In genomic region chr6:106970769-106971168, GRCh38 we compare ENCODE assay signal across 7 cellular contexts. TPM values are rescaled to one million over a fixed set of nuclear protein-coding genes. Genes with fewer than 3 reads are reported as not detected.
DNase-seq lines count a peak whose midpoint lies in the region; ATAC-seq and TF ChIP-seq lines count a peak whose summit lies in the region.
"Not testable (repeated sequence)": the region's sequence is repeated elsewhere in the genome, so short reads cannot be mapped to it uniquely, and the experiment has no call there.

No MANE protein-coding gene starts in this region.

- H3K4me3 Mint-ChIP-seq in Calu3 (ENCODE audit: low read depth, unreplicated experiment) (peak overlapping the region; percentile 52), WTC11 (peak overlapping the region; percentile 58), brain (peak overlapping the region; percentile 44 to 79 (median 71)), type B pancreatic cell (peak overlapping the region; percentile 85)

- H3F3A ChIP-seq in neural cell (ENCODE audit: insufficient read depth, low read length, poor library complexity, severe bottlenecking) = not testable (repeated sequence)

- not testable (repeated sequence) for H3K27ac ChIP-seq in neural cell (ENCODE audit: low read length)

- not testable (repeated sequence) for DNase-seq in Calu3; WTC11 (ENCODE audit: low spot score); epithelial cell of proximal tubule (ENCODE audit: low read depth); kidney epithelial cell (ENCODE audit: low read depth); type B pancreatic cell (ENCODE audit: extremely low spot score, unreplicated experiment)

- H3K4me3 ChIP-seq in epithelial cell of proximal tubule (ENCODE audit: low read depth, low read length) = peak overlapping the region; percentile 33
- peak overlapping the region; percentile 11 for H3K4me3 ChIP-seq in kidney epithelial cell (ENCODE audit: low read depth, low read length)
- H3K4me3 ChIP-seq in neural cell (ENCODE audit: low read length) = peak overlapping the region; percentile 99

- ATAC-seq in WTC11 = not testable (repeated sequence)

- peaks cover 57% of the 10 kb centered on the region for H3K79me2 ChIP-seq in neural cell (replicated peaks; ENCODE audit: insufficient read depth, low read length)

- H2AFZ ChIP-seq in neural cell (ENCODE audit: low read depth, low read length) = not testable (repeated sequence)

- not testable (repeated sequence) for H3K9me3 Mint-ChIP-seq in Calu3 (ENCODE audit: low read depth, unreplicated experiment); WTC11
- H3K9me3 Mint-ChIP-seq in brain (peaks cover 0 to 18% (median 12%) of the 10 kb centered on the region in 5 experiments), type B pancreatic cell (peaks cover 12% of the 10 kb centered on the region)

- H3K27me3 ChIP-seq in kidney epithelial cell (ENCODE audit: control insufficient read depth, insufficient read depth, low read length); neural cell (ENCODE audit: insufficient read depth, low read depth, low read length): not testable (repeated sequence)

- TF ChIP-seq EP300 in neural cell (conservative IDR thresholded peaks at IDR 0.05; ENCODE audit: poor library complexity, severe bottlenecking) = not testable (repeated sequence)

- H3K4me2 ChIP-seq in neural cell (ENCODE audit: low read length) = not testable (repeated sequence)

- intact Hi-C loops in Calu3 (cut with micrococcal nuclease; ENCODE audit: unreplicated experiment) = not testable (repeated sequence)

- H3K27ac Mint-ChIP-seq in Calu3 (ENCODE audit: unreplicated experiment) = not testable (repeated sequence)
- H3K27ac Mint-ChIP-seq in WTC11 = peak overlapping the region; percentile 91
- peak overlapping the region in 1 of 5 experiments; percentile 41 for H3K27ac Mint-ChIP-seq in brain
- H3K27ac Mint-ChIP-seq in type B pancreatic cell = peak overlapping the region; percentile 78

- BruUV-seq in Calu3 (replicated peaks; lab: Mats Ljungman, UMichigan) = TSS peak; percentile 22

- H3K36me3 Mint-ChIP-seq in Calu3 (ENCODE audit: insufficient read depth, unreplicated experiment) (peaks cover 83% of the 10 kb centered on the region), WTC11 (peaks cover 45% of the 10 kb centered on the region), brain (peaks cover 50% of the 10 kb centered on the region), type B pancreatic cell (peaks cover 42% of the 10 kb centered on the region)

- not testable (repeated sequence) for H3K9me2 ChIP-seq in neural cell (ENCODE audit: insufficient read depth, low read length)

- H3K9me3 ChIP-seq in neural cell (ENCODE audit: low read length) = not testable (repeated sequence)

- TF ChIP-seq RAD21 in neural cell (conservative IDR thresholded peaks at IDR 0.05) = not testable (repeated sequence)

- not testable (repeated sequence) for H3K27me3 Mint-ChIP-seq in Calu3 (ENCODE audit: unreplicated experiment); WTC11 (ENCODE audit: low read depth); brain; type B pancreatic cell

- CTCF ChIA-PET in Calu3 (lab: Charles Lee); WTC11 (lab: Charles Lee): not testable (repeated sequence)

- not testable (repeated sequence) for TF ChIP-seq CTCF in Calu3 (IDR thresholded peaks at IDR 0.05; ENCODE audit: unreplicated experiment); WTC11 (IDR thresholded peaks at IDR 0.05); brain (conservative IDR thresholded peaks at IDR 0.05); epithelial cell of proximal tubule (conservative IDR thresholded peaks at IDR 0.05; ENCODE audit: low read depth, low read length); kidney epithelial cell (IDR thresholded peaks at IDR 0.05; ENCODE audit: insufficient read depth, low read length, poor library complexity, severe bottlenecking); neural cell (IDR thresholded peaks at IDR 0.05; ENCODE audit: poor library complexity, severe bottlenecking); type B pancreatic cell (conservative IDR thresholded peaks at IDR 0.05)

- POLR2A ChIA-PET in WTC11 (lab: Charles Lee) = not testable (repeated sequence)

- not testable (repeated sequence) for H3K36me3 ChIP-seq in kidney epithelial cell (ENCODE audit: control insufficient read depth, insufficient read depth, low read length); neural cell (ENCODE audit: insufficient read depth, low read length)

- not testable (repeated sequence) for H4K20me1 ChIP-seq in neural cell (ENCODE audit: insufficient read depth)

- not testable (repeated sequence) for H3K4me1 Mint-ChIP-seq in Calu3 (ENCODE audit: low read depth, unreplicated experiment)
- H3K4me1 Mint-ChIP-seq in WTC11 (peaks cover 20% of the 10 kb centered on the region), brain (peaks cover 35% of the 10 kb centered on the region), type B pancreatic cell (ENCODE audit: unreplicated experiment) (peaks cover 11% of the 10 kb centered on the region)

- not testable (repeated sequence) for H3K9ac ChIP-seq in neural cell (ENCODE audit: low read length)

RNA-seq across cellular contexts. Expression of gene CD24, which starts 3.8 kb away (rescaled TPM):
- total RNA-seq in Calu3 (2022) = 1,415 and 1,595 TPM in 2 replicates
- 937 to 1,030 TPM (median 998 TPM) in 3 replicates for total RNA-seq in WTC11 (2021)
- polyA plus RNA-seq in brain (ENCODE audit: insufficient read depth, low read depth, low replicate concordance) = 1,099 TPM
- total RNA-seq in epithelial cell of proximal tubule = 679 and 1,068 TPM in 2 replicates
- total RNA-seq in kidney epithelial cell = 562 and 578 TPM in 2 replicates
- polyA plus RNA-seq in neural cell = 1,994 and 2,264 TPM in 2 replicates
- 1,714 and 1,764 TPM in 2 replicates for polyA minus RNA-seq in neural cell
- total RNA-seq in type B pancreatic cell (ENCODE audit: low replicate concordance) = 807 and 1,512 TPM in 2 replicates

RNA-seq across cellular contexts. Expression of gene MTRES1, which starts 57.2 kb away (rescaled TPM):
- total RNA-seq in Calu3 (2022) = 19.1 and 24.2 TPM in 2 replicates
- total RNA-seq in WTC11 (2021) = 17.2 to 21.0 TPM (median 20.7 TPM) in 3 replicates
- 24.0 TPM for polyA plus RNA-seq in brain (ENCODE audit: insufficient read depth, low read depth, low replicate concordance)
- total RNA-seq in epithelial cell of proximal tubule = 7.7 and 15.0 TPM in 2 replicates
- total RNA-seq in kidney epithelial cell = 15.8 and 18.9 TPM in 2 replicates
- polyA plus RNA-seq in neural cell = 15.8 and 21.9 TPM in 2 replicates
- 28.2 and 28.6 TPM in 2 replicates for polyA minus RNA-seq in neural cell
- 23.5 and 25.7 TPM in 2 replicates for total RNA-seq in type B pancreatic cell (ENCODE audit: low replicate concordance)

Comparison
In these comparisons a context has a peak if more than half of its experiments do, and no peak if none do; other contexts are left out.
1. H3K4me3 ChIP-seq: peak in every context shown above with its lines; median percentile 99 in neural cell; 33 in epithelial cell of proximal tubule; 11 in kidney epithelial cell.